In the genomic region with DNA sequence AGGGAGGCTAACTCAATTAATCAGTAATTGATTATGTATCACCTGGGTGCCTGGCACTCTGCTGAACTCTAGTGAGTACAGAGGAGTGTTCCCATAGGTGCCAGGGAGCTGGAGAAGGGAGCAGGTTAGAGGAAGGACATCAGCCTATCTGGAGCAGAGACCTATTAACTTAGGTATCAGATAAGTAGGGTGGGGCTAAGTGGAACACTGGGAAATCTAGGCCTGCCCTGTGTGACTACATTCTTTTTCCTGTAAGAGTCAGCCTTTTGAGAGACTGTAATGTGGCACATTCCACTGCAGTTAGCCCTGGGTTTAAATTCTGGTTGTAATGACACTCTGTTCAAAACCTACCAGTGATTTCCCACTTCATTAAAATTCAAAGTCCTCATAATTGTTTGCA, we compare ENCODE assay signal across 10 cellular contexts. TPM values are rescaled to one million over a fixed set of nuclear protein-coding genes. Genes with fewer than 3 reads are reported as not detected.
A peak's percentile ranks its signal among the peaks of the same experiment; 100 is the strongest.
DNase-seq lines count a peak whose midpoint lies in the region; ATAC-seq and TF ChIP-seq lines count a peak whose summit lies in the region.
"Had no signal": no experiment of that assay in that cellular context is flagged by ENCODE, and none has a peak within 500 bp of the region (broad histone marks: within the 10 kb centered on the region; RNA-seq: fewer than 3 reads in every experiment).

No MANE protein-coding gene starts in this region.

- no peaks in the 10 kb centered on the region for H3F3A ChIP-seq in PC-9 (ENCODE audit: insufficient read depth, low read depth)

- H3K36me3 Mint-ChIP-seq in CD8-positive, alpha-beta T cell: peaks cover 29% of the 10 kb centered on the region

- no peak overlapping the region for H2AFZ ChIP-seq in PC-9

- H3K4me2 ChIP-seq in PC-9: no peak overlapping the region

- H3K27me3 Mint-ChIP-seq in CD8-positive, alpha-beta T cell (ENCODE audit: low read depth): no peaks in the 10 kb centered on the region

- H3K36me3 ChIP-seq in CD8-positive, alpha-beta T cell (ENCODE audit: insufficient read depth, low read length): peaks cover 19% of the 10 kb centered on the region
- H3K36me3 ChIP-seq in PC-9 (ENCODE audit: low read depth): no peaks in the 10 kb centered on the region
- H3K36me3 ChIP-seq in muscle layer of duodenum (ENCODE audit: control insufficient read depth in 1 of 2, insufficient read depth in 2 of 2, low read length in 2 of 2): peaks cover 0 to 9% of the 10 kb centered on the region in 2 donors

- 0 out of 2 replicates have a peak, but pooled peaks cover 4% of the 10 kb centered on the region for H3K79me2 ChIP-seq in PC-9 (ENCODE audit: low read depth)

- H3K9me3 Mint-ChIP-seq in CD8-positive, alpha-beta T cell: no peaks in the 10 kb centered on the region
- H3K9me3 Mint-ChIP-seq: activated T-helper 1 cell treated with anti-CD3 and anti-CD28 coated beads, Interleukin-12 subunit alpha, Interleukin-12 subunit beta, Interleukin-2, Interleukin-4 antibody, amounts not matched to agents 30 ng/mL and 10 ng/mL and 1 ng/mL, durations not matched to agents 14 hours and 24 hours and 36 hours had no signal

- no peaks in the 10 kb centered on the region for H3K27me3 ChIP-seq in CD8-positive, alpha-beta T cell (ENCODE audit: insufficient read depth, low read length)
- H3K27me3 ChIP-seq in PC-9 (ENCODE audit: insufficient read depth, low read depth): no peaks in the 10 kb centered on the region
- H3K27me3 ChIP-seq in muscle layer of duodenum (ENCODE audit: low read depth, low read length): no peaks in the 10 kb centered on the region

- intact Hi-C loops in CD8-positive, alpha-beta T cell (cut with DNase I, micrococcal nuclease): no loop called here
- intact Hi-C loops in PC-9 (cut with micrococcal nuclease; ENCODE audit: unreplicated experiment): no loop called here

- H4K20me1 ChIP-seq in PC-9 (ENCODE audit: insufficient read depth): no peaks in the 10 kb centered on the region

- H3K27ac ChIP-seq in CD8-positive, alpha-beta T cell (ENCODE audit: low read depth, low read length): no peak overlapping the region
- H3K27ac ChIP-seq in PC-9 (peak overlapping the region; percentile 25), epithelial cell of prostate (peak overlapping the region; percentile 70), muscle layer of duodenum (ENCODE audit: low read length) (peak overlapping the region; percentile 34)

- H3K4me3 Mint-ChIP-seq in CD8-positive, alpha-beta T cell: no peak overlapping the region
- H3K4me3 Mint-ChIP-seq: activated T-helper 1 cell treated with anti-CD3 and anti-CD28 coated beads, Interleukin-12 subunit alpha, Interleukin-12 subunit beta, Interleukin-2, Interleukin-4 antibody, amounts not matched to agents 30 ng/mL and 10 ng/mL and 1 ng/mL, durations not matched to agents 14 hours and 24 hours and 36 hours; CD14-positive monocyte had no signal

- H3K4me1 Mint-ChIP-seq in CD8-positive, alpha-beta T cell (ENCODE audit: low read depth): peaks cover 22% of the 10 kb centered on the region

- CTCF ChIA-PET in CD8-positive, alpha-beta T cell (lab: Charles Lee): interaction anchor here (1.1 kb wide), 1 partner anchor 13 kb away, joined by 3 read pairs; a partner anchor contains a TSS
- CTCF ChIA-PET in PC-9 (lab: Charles Lee): interaction anchor here (0.6 to 1.5 kb wide), 2 partner anchors 13 to 25 kb away, joined by 3 read pairs; a partner anchor contains a TSS

- no peak overlapping the region for H3K4me3 ChIP-seq in CD8-positive, alpha-beta T cell (ENCODE audit: low read depth, low read length)
- no peak overlapping the region for H3K4me3 ChIP-seq in PC-9
- H3K4me3 ChIP-seq in muscle layer of duodenum (ENCODE audit: low read depth in 1 of 2, low read length in 2 of 2): no peak overlapping the region

- no peaks in the 10 kb centered on the region for H3K9me3 ChIP-seq in CD8-positive, alpha-beta T cell (ENCODE audit: low read length)
- H3K9me3 ChIP-seq in PC-9 (ENCODE audit: insufficient read depth, low read depth) (no peaks in the 10 kb centered on the region), muscle layer of duodenum (ENCODE audit: control insufficient read depth in 1 of 2, low read length in 2 of 2) (no peaks in the 10 kb centered on the region)

- no peaks in the 10 kb centered on the region for H3K9me2 ChIP-seq in PC-9 (ENCODE audit: insufficient read depth)

- H3K27ac Mint-ChIP-seq in CD8-positive, alpha-beta T cell: peak overlapping the region; percentile 60
- H3K27ac Mint-ChIP-seq: activated T-helper 1 cell treated with anti-CD3 and anti-CD28 coated beads, Interleukin-12 subunit alpha, Interleukin-12 subunit beta, Interleukin-2, Interleukin-4 antibody, amounts not matched to agents 30 ng/mL and 10 ng/mL and 1 ng/mL, durations not matched to agents 14 hours and 24 hours and 36 hours had no signal

- BruUV-seq in PC-9 (replicated peaks; lab: Mats Ljungman, UMichigan): no TSS peak

- no peak for TF ChIP-seq CTCF in CD8-positive, alpha-beta T cell (IDR thresholded peaks at IDR 0.05)
- no peak for TF ChIP-seq CTCF in PC-9 (conservative IDR thresholded peaks at IDR 0.05)

- ATAC-seq in CD8-positive, alpha-beta T cell: no peak
- no peak for ATAC-seq in HG02763 (IDR thresholded peaks at IDR 0.05; ENCODE audit: unreplicated experiment)

- DNase-seq in CD8-positive, alpha-beta T cell: no peak
- peak; percentile 42 to 57 for DNase-seq in PC-9
- DNase-seq in epithelial cell of prostate (ENCODE audit: low read depth, low spot score): no peak
- no peak for DNase-seq in DMS 273 treated with DMSO at 0.1 percent for 48 hours (lab: John Stamatoyannopoulos, UW)
- DNase-seq in T1000 (lab: John Stamatoyannopoulos, UW): no peak
- DNase-seq in medulla oblongata (ENCODE audit: extremely low spot score): no peak

- peaks cover 5% of the 10 kb centered on the region for H3K4me1 ChIP-seq in CD8-positive, alpha-beta T cell (ENCODE audit: insufficient read depth, low read length)
- H3K4me1 ChIP-seq in PC-9 (replicated peaks; ENCODE audit: insufficient read depth): peaks cover 9% of the 10 kb centered on the region
- H3K4me1 ChIP-seq in muscle layer of duodenum (ENCODE audit: control insufficient read depth in 1 of 2, insufficient read depth in 2 of 2, low read length in 2 of 2): peaks cover 7 to 11% of the 10 kb centered on the region in 2 donors

- POLR2A ChIA-PET in CD8-positive, alpha-beta T cell (lab: Charles Lee): interaction anchor here (2.3 kb wide), 1 partner anchor 13 kb away, joined by 6 read pairs; a partner anchor contains a TSS
- POLR2A ChIA-PET in PC-9 (lab: Charles Lee; ENCODE audit: unreplicated experiment): interaction anchor here (0.6 kb wide), 1 partner anchor 714 kb away, joined by 5 read pairs; no protein-coding TSS in a partner anchor

RNA-seq across cellular contexts. Expression of a gene that starts 12.7 kb away (rescaled TPM):
- total RNA-seq in CD8-positive, alpha-beta T cell: 10 to 100 TPM; 21.0 to 26.0 TPM
- 19.2 and 23.7 TPM in 2 replicates for total RNA-seq in PC-9 (2021)

RNA-seq across cellular contexts. Expression of a gene that starts 44.8 kb away (rescaled TPM):
- total RNA-seq in CD8-positive, alpha-beta T cell: 10 to 100 TPM; 24.9 to 25.3 TPM
- 29.2 and 38.4 TPM in 2 replicates for total RNA-seq in PC-9 (2021)

Comparison
In these comparisons a context has a peak if more than half of its experiments do, and no peak if none do; other contexts are left out.
1. DNase-seq: peak in PC-9 (2 of 2); none in CD8-positive, alpha-beta T cell (0 of 7), epithelial cell of prostate (single experiment), DMS 273 treated with DMSO at 0.1 percent for 48 hours (single experiment), T1000 (single experiment) and medulla oblongata (single experiment).